ENCODE assay signal across 8 cellular contexts in the genomic region with DNA sequence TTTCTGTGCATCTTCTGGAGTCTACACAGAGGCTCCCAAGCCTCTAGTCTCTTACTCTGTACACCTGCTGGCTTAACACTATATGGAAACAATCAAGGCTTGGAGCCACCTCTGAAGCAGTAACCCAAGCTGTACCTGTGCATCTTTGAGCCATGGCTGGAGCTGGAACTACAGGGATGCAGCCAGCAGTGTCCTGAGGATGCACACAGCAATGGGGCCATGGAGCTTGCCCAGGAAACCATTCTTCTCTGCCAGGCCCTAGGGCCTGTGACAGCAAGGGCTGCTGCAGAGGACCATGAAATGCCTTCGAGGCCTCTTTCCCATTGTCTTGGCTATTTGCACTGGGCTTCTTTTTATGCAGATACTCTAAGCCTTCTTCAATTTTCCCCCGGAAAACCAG.
A peak's percentile ranks its signal among the peaks of the same experiment; 100 is the strongest.
DNase-seq lines count a peak whose midpoint lies in the region; ATAC-seq and TF ChIP-seq lines count a peak whose summit lies in the region.
"Not testable (repeated sequence)": the region's sequence is repeated elsewhere in the genome, so short reads cannot be mapped to it uniquely, and the experiment has no call there.

No MANE protein-coding gene starts in this region.

- H3K27me3 Mint-ChIP-seq in activated T-cell treated with anti-CD3 and anti-CD28 coated beads, Interleukin-2, amount 50 U/mL, for 24 hours; chondrocyte (ENCODE audit: low read depth); type B pancreatic cell: not testable (repeated sequence)

- not testable (repeated sequence) for TF ChIP-seq CTCF in chondrocyte (IDR thresholded peaks at IDR 0.05); type B pancreatic cell (conservative IDR thresholded peaks at IDR 0.05)

- H3K4me3 ChIP-seq in aorta (ENCODE audit: low read length in 2 of 2): not testable (repeated sequence)

- DNase-seq in activated T-cell treated with anti-CD3 and anti-CD28 coated beads, Interleukin-2, amount 50 U/mL, for 24 hours: peak; percentile 15
- DNase-seq in chondrocyte (ENCODE audit: low spot score) (peak; percentile 52), cardiac septum (ENCODE audit: low spot score) (peak; percentile 49), mesenteric fat pad (ENCODE audit: low spot score) (peak; percentile 84), sciatic nerve (ENCODE audit: low spot score) (peak; percentile 31), type B pancreatic cell (ENCODE audit: extremely low spot score, unreplicated experiment) (peak; percentile 42), aorta (peak in 1 of 2 donors; percentile 48)
- DNase-seq in stimulated activated CD8-positive, alpha-beta memory T cell treated with anti-CD3 and anti-CD28 coated beads, Interleukin-4, amount 100 ng/mL, for 48 hours: peak; percentile 17

- 72 to 73% methylated on average over 1 of the region's 2 CpGs for WGBS in aorta, 2 donors

- H3K4me1 ChIP-seq in aorta (ENCODE audit: control insufficient read depth in 1 of 2, insufficient read depth in 2 of 2, low read length in 2 of 2): not testable (repeated sequence)

- peak; percentile 22 for ATAC-seq in sciatic nerve
- peak; percentile 41 for ATAC-seq in aorta (ENCODE audit: low FRiP score)

- H3K27me3 ChIP-seq in aorta (ENCODE audit: control insufficient read depth in 1 of 2, insufficient read depth in 2 of 2, low read length in 1 of 2): not testable (repeated sequence)

- intact Hi-C loops in cardiac septum (cut with DNase I); sciatic nerve (cut with DNase I); aorta (cut with DNase I): not testable (repeated sequence)

- H3K36me3 Mint-ChIP-seq in activated T-cell treated with anti-CD3 and anti-CD28 coated beads, Interleukin-2, amount 50 U/mL, for 24 hours (ENCODE audit: low read depth); chondrocyte (ENCODE audit: low read depth); type B pancreatic cell: not testable (repeated sequence)

- H3K36me3 ChIP-seq in aorta (ENCODE audit: control insufficient read depth in 1 of 2, insufficient read depth in 2 of 2, low read length in 1 of 2): not testable (repeated sequence)

- H3K27ac ChIP-seq in aorta (ENCODE audit: low read depth in 1 of 2, low read length in 2 of 2): not testable (repeated sequence)

- H3K27ac Mint-ChIP-seq in activated T-cell treated with anti-CD3 and anti-CD28 coated beads, Interleukin-2, amount 50 U/mL, for 24 hours; chondrocyte (ENCODE audit: unreplicated experiment); type B pancreatic cell: not testable (repeated sequence)

- not testable (repeated sequence) for H3K4me3 Mint-ChIP-seq in activated T-cell treated with anti-CD3 and anti-CD28 coated beads, Interleukin-2, amount 50 U/mL, for 24 hours; chondrocyte (ENCODE audit: unreplicated experiment); type B pancreatic cell

- not testable (repeated sequence) for H3K9me3 Mint-ChIP-seq in activated T-cell treated with anti-CD3 and anti-CD28 coated beads, Interleukin-2, amount 50 U/mL, for 24 hours; chondrocyte (ENCODE audit: low read depth); type B pancreatic cell

- not testable (repeated sequence) for H3K4me1 Mint-ChIP-seq in activated T-cell treated with anti-CD3 and anti-CD28 coated beads, Interleukin-2, amount 50 U/mL, for 24 hours (ENCODE audit: low read depth); chondrocyte (ENCODE audit: low read depth); type B pancreatic cell (ENCODE audit: unreplicated experiment)

- not testable (repeated sequence) for H3K9me3 ChIP-seq in aorta (ENCODE audit: control insufficient read depth, low read length)
